1 cellular context compared by ENCODE assay signal in the genomic region with DNA sequence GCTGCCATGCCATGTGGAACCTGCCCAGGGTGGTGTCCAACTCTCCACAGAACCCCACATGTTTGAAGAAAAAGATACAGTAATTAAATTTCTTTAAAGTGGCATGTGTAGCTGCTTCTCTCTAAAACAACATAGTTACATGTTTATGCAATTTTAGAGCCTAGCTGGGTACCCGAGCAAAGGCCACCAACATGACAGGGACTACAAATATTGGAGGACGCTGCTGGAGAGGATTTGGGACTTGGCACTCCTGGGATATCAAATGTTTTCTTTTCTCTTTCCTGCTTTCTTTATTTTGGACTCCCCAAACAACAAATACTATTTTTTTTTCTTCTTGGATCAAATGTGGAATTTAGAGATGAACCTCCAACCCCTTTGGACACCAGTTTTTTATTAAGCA.
TF ChIP-seq lines count a peak whose summit lies in the region.

No MANE protein-coding gene starts in this region.

TF ChIP-seq in GM23338, 12 proteins besides CTCF, POLR2A, EP300 and RAD21 (continued from another document):
- TF ChIP-seq ZNF462 (CRISPR knock-in tag; IDR thresholded peaks at IDR 0.05) (no peak), ZNF114 (CRISPR knock-in tag; IDR thresholded peaks at IDR 0.05) (no peak), STAT1 (IDR thresholded peaks at IDR 0.05; ENCODE audit: unreplicated experiment) (no peak), JUNB (IDR thresholded peaks at IDR 0.05; ENCODE audit: unreplicated experiment) (no peak), EZH2phosphoT487 (IDR thresholded peaks at IDR 0.05; ENCODE audit: unreplicated experiment) (no peak)
